ENCODE assay signal across 9 cellular contexts in the genomic region with DNA sequence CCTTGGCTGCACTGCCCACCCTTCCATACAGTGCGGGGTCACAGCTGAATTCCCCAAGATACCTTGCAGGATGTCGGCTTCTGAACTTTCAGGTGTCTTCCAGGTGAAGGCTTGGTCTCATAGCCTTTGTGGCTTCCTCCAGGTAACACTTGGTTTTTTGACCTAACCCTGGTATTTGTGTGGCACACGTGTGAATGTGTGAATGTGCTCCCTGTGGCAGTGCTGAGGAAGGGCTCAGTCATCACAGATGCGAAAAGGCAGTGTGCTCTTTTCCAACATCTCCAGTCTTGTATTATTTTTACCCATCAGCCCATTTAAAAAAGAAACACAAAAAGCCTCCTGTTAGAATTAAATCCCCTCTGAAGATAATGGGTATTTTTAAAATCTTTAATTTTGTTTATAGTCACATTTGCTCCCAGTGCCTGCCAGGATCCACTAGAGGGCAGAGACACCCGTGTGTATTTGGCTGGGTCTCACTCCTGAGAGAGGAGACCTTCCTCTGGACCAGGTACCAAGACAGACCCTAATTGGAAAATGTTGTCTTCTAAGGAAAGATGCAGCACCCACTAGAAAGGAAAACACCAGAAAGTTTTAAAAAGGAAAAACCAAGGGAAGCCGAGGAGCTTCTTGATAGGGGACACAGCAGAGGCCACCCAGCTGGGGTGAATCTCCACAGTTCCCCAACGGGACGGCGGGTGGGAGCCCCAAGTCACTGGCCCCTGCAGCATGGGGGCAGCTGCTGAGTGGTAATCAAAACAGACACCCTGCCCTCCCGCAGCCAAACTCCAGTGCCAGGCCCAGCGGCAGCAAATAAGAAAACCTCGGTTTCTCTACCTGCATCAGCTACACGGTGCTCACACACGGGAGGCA. TPM values are rescaled to one million over a fixed set of nuclear protein-coding genes. Genes with fewer than 3 reads are reported as not detected.
DNase-seq lines count a peak whose midpoint lies in the region; ATAC-seq and TF ChIP-seq lines count a peak whose summit lies in the region.
"Had no signal": no experiment of that assay in that cellular context is flagged by ENCODE, and none has a peak within 500 bp of the region (broad histone marks: within the 10 kb centered on the region; RNA-seq: fewer than 3 reads in every experiment).

No MANE protein-coding gene starts in this region.

- H3K4me1 ChIP-seq in BE2C (no peaks in the 10 kb centered on the region), mucosa of descending colon (ENCODE audit: low read depth) (peaks cover 15% of the 10 kb centered on the region)

- peak; percentile 42 for TF ChIP-seq CTCF in BE2C (IDR thresholded peaks at IDR 0.05; ENCODE audit: low read depth, low read length)
- peak; percentile 73 for TF ChIP-seq CTCF in HFFc6 (IDR thresholded peaks at IDR 0.05)
- TF ChIP-seq CTCF in MCF 10A (IDR thresholded peaks at IDR 0.05; ENCODE audit: unreplicated experiment), result peak; percentile 74
- TF ChIP-seq CTCF in mucosa of descending colon (IDR thresholded peaks at IDR 0.05), result peak; percentile 44

- intact Hi-C loops in MCF 10A (cut with micrococcal nuclease), result no loop called here
- intact Hi-C loops in mucosa of descending colon (cut with DNase I, micrococcal nuclease), result no loop called here
- intact Hi-C loops in posterior cingulate gyrus (cut with DNase I), result no loop called here

- POLR2A ChIA-PET in MCF 10A (lab: Yijun Ruan, JAX), result interaction anchor here (1.0 to 6.7 kb wide), 7 partner anchors 15 to 125 kb away, joined by 3 to 35 read pairs (median 16); a partner anchor contains a TSS

- H3K27me3 ChIP-seq in BE2C, result no peaks in the 10 kb centered on the region

- H3K4me3 Mint-ChIP-seq in HFFc6, result no peak overlapping the region
- no peak overlapping the region for H3K4me3 Mint-ChIP-seq in MCF 10A (ENCODE audit: unreplicated experiment)

- H3K9me3 Mint-ChIP-seq in HFFc6 (no peaks in the 10 kb centered on the region), MCF 10A (ENCODE audit: unreplicated experiment) (no peaks in the 10 kb centered on the region)

- H3K27ac Mint-ChIP-seq in HFFc6 (no peak overlapping the region), MCF 10A (ENCODE audit: low read depth, unreplicated experiment) (no peak overlapping the region)

- ATAC-seq in mucosa of descending colon (peak; percentile 68), HG02884 (IDR thresholded peaks at IDR 0.05; ENCODE audit: unreplicated experiment) (no peak), HG03025 (IDR thresholded peaks at IDR 0.05; ENCODE audit: low FRiP score, unreplicated experiment) (no peak)

- H3K36me3 Mint-ChIP-seq in HFFc6 (ENCODE audit: low read depth) (no peaks in the 10 kb centered on the region), MCF 10A (ENCODE audit: insufficient read depth, unreplicated experiment) (no peaks in the 10 kb centered on the region)

- BruUV-seq in MCF 10A (replicated peaks; lab: Mats Ljungman, UMichigan), result no TSS peak

- H3K4me3 ChIP-seq in BE2C (ENCODE audit: low read depth, low read length) (no peak overlapping the region), mucosa of descending colon (no peak overlapping the region)

- H3K27me3 Mint-ChIP-seq in HFFc6 (ENCODE audit: insufficient read depth), result peaks cover 5% of the 10 kb centered on the region
- no peaks in the 10 kb centered on the region for H3K27me3 Mint-ChIP-seq in MCF 10A (ENCODE audit: insufficient read depth, unreplicated experiment)

- DNase-seq in BE2C (no peak), HFFc6 (no peak), MCF 10A (ENCODE audit: unreplicated experiment) (peak; percentile 46), mucosa of descending colon (peak in 2 of 3 donors; percentile 42 to 49), NCI-H1092 treated with DMSO at 0.1 percent for 48 hours (lab: John Stamatoyannopoulos, UW) (no peak), posterior cingulate gyrus (no peak)
- DNase-seq: SIG-M5 had no signal

- no peaks in the 10 kb centered on the region for H3K9me3 ChIP-seq in BE2C
- H3K9me3 ChIP-seq in mucosa of descending colon, result no peaks in the 10 kb centered on the region

- CTCF ChIA-PET in MCF 10A (lab: Yijun Ruan, JAX), result interaction anchor here (0.6 to 11.3 kb wide), 29 partner anchors 10 to 1113 kb away, joined by 3 to 298 read pairs (median 4); a partner anchor contains a TSS

- no peaks in the 10 kb centered on the region for H3K36me3 ChIP-seq in BE2C
- no peaks in the 10 kb centered on the region for H3K36me3 ChIP-seq in mucosa of descending colon (ENCODE audit: low read depth)

- H3K4me1 Mint-ChIP-seq in HFFc6 (ENCODE audit: low read depth) (peaks cover 6% of the 10 kb centered on the region), MCF 10A (ENCODE audit: insufficient read depth, unreplicated experiment) (peaks cover 9% of the 10 kb centered on the region)

RNA-seq across cellular contexts. Expression of a gene that starts 27.7 kb away (rescaled TPM):
- polyA plus RNA-seq in BE2C (2012; ENCODE audit: insufficient read depth, insufficient read length, low read depth), result not detected
- total RNA-seq in HFFc6 (2021; fragmentation: NEBNext Ultra II Directional; extraction: Animal tissue kit (Norgen Biotek cat#: 25700)), result not detected
- 8.3 and 10.3 TPM in 2 replicates for total RNA-seq in MCF 10A (2022)
- 10 to 100 TPM; 14.2 to 33.6 (median 28.9) TPM for total RNA-seq in mucosa of descending colon

Comparison
In these comparisons a context has a peak if more than half of its experiments do, and no peak if none do; other contexts are left out.
1. DNase-seq: peak in MCF 10A (single experiment) and mucosa of descending colon (2 of 3); none in BE2C (single experiment), HFFc6 (single experiment), NCI-H1092 treated with DMSO at 0.1 percent for 48 hours (single experiment) and posterior cingulate gyrus (0 of 10).
2. Peak in every context shown above with its lines, with median percentiles within 50 percentile points of each other: CTCF ChIP-seq.